19 cellular contexts compared by ENCODE assay signal in genomic region chr4:69096111-69096656, GRCh38. TPM values are rescaled to one million over a fixed set of nuclear protein-coding genes. Genes with fewer than 3 reads are reported as not detected.
A peak's percentile ranks its signal among the peaks of the same experiment; 100 is the strongest.
DNase-seq lines count a peak whose midpoint lies in the region; ATAC-seq and TF ChIP-seq lines count a peak whose summit lies in the region.
"Had no signal": no experiment of that assay in that cellular context is flagged by ENCODE, and none has a peak within 500 bp of the region (broad histone marks: within the 10 kb centered on the region; RNA-seq: fewer than 3 reads in every experiment).

UGT2B7 (plus strand) TSS chr4:69096474; CDS start chr4:69096521, 47 bp downstream.

- TF ChIP-seq CTCF in Calu3 (IDR thresholded peaks at IDR 0.05; ENCODE audit: unreplicated experiment) (no peak), RWPE2 (IDR thresholded peaks at IDR 0.05; ENCODE audit: poor library complexity, severe bottlenecking) (no peak), nephron (IDR thresholded peaks at IDR 0.05; ENCODE audit: unreplicated experiment in 3 of 3) (no peak), esophagus squamous epithelium (IDR thresholded peaks at IDR 0.05) (no peak)

- CTCF ChIA-PET in Calu3 (lab: Charles Lee): no interaction called here

- H3K4me1 Mint-ChIP-seq in Calu3 (ENCODE audit: low read depth, unreplicated experiment): peaks cover 22% of the 10 kb centered on the region
- peaks cover 11% of the 10 kb centered on the region for H3K4me1 Mint-ChIP-seq in nephron
- H3K4me1 Mint-ChIP-seq: CD8-positive, alpha-beta memory T cell had no signal

- H3K9me3 ChIP-seq in RWPE2 (ENCODE audit: severe bottlenecking): no peaks in the 10 kb centered on the region
- H3K9me3 ChIP-seq in esophagus squamous epithelium: no peaks in the 10 kb centered on the region

- H3K27me3 Mint-ChIP-seq in Calu3 (ENCODE audit: unreplicated experiment) (no peaks in the 10 kb centered on the region), nephron (ENCODE audit: low read depth) (no peaks in the 10 kb centered on the region)
- H3K27me3 Mint-ChIP-seq: CD8-positive, alpha-beta memory T cell had no signal

- DNase-seq in Calu3 (no peak), RWPE2 (ENCODE audit: low spot score) (no peak), glomerular visceral epithelial cell (ENCODE audit: extremely low spot score) (peak; percentile 19), D341Med (ENCODE audit: low spot score) (no peak), esophagus squamous epithelium (lab: John Stamatoyannopoulos, UW) (no peak), posterior cingulate gyrus (no peak)
- DNase-seq: activated CD4-positive, alpha-beta T cell treated with anti-CD3 and anti-CD28 coated beads for 1 hour; CD8-positive, alpha-beta memory T cell; heart left ventricle; islet precursor cell; MM.1S; NCI-H1694; occipital lobe; stimulated activated CD4-positive, alpha-beta T cell treated with anti-CD3 and anti-CD28 coated beads, Interleukin-4, amount 100 ng/mL, for 24 hours had no signal

- ATAC-seq in RWPE2 (ENCODE audit: low read depth) (peak; percentile 65), HG02970 (IDR thresholded peaks at IDR 0.05; ENCODE audit: low FRiP score, unreplicated experiment) (no peak)
- ATAC-seq: heart left ventricle had no signal

- TF ChIP-seq POLR2A in esophagus squamous epithelium (IDR thresholded peaks at IDR 0.05): no peak

- H3K9me3 Mint-ChIP-seq in Calu3 (ENCODE audit: low read depth, unreplicated experiment) (no peaks in the 10 kb centered on the region), nephron (no peaks in the 10 kb centered on the region)
- H3K9me3 Mint-ChIP-seq: activated T-helper 2 cell treated with anti-CD3 and anti-CD28 coated beads, Interferon-gamma antibody, Interleukin-2, Interleukin-4, amounts not matched to agents 10 μg/mL and 5 μg/mL and 100 μg/mL, durations not matched to agents 14 hours and 24 hours and 36 hours had no signal

- H3K27ac ChIP-seq in RWPE2 (ENCODE audit: poor library complexity, severe bottlenecking) (peak within 1 kb of the TSS; percentile 79), esophagus squamous epithelium (no peak within 1 kb of the TSS)
- H3K27ac ChIP-seq: heart left ventricle had no signal

- H3K27ac Mint-ChIP-seq in Calu3 (ENCODE audit: unreplicated experiment) (peak within 1 kb of the TSS; percentile 51), nephron (peak within 1 kb of the TSS; percentile 67 to 89 (median 71))
- H3K27ac Mint-ChIP-seq: activated T-helper 2 cell treated with anti-CD3 and anti-CD28 coated beads, Interferon-gamma antibody, Interleukin-2, Interleukin-4, amounts not matched to agents 10 μg/mL and 5 μg/mL and 100 μg/mL, durations not matched to agents 14 hours and 24 hours and 36 hours; CD8-positive, alpha-beta memory T cell had no signal

- intact Hi-C loops in Calu3 (cut with micrococcal nuclease; ENCODE audit: unreplicated experiment) (no loop called here), esophagus squamous epithelium (cut with DNase I) (no loop called here), posterior cingulate gyrus (cut with DNase I) (no loop called here)

- H3K4me3 Mint-ChIP-seq in Calu3 (ENCODE audit: low read depth, unreplicated experiment) (no peak within 1 kb of the TSS), nephron (no peak within 1 kb of the TSS)
- H3K4me3 Mint-ChIP-seq: CD8-positive, alpha-beta memory T cell had no signal

- H3K36me3 ChIP-seq in RWPE2 (ENCODE audit: low read depth): no peaks in the 10 kb centered on the region
- H3K36me3 ChIP-seq in esophagus squamous epithelium: no peaks in the 10 kb centered on the region
- H3K36me3 ChIP-seq: heart left ventricle had no signal

- no TSS peak for BruUV-seq in Calu3 (replicated peaks; lab: Mats Ljungman, UMichigan)

- H3K27me3 ChIP-seq in RWPE2 (ENCODE audit: insufficient read depth, poor library complexity, severe bottlenecking): no peaks in the 10 kb centered on the region
- no peaks in the 10 kb centered on the region for H3K27me3 ChIP-seq in esophagus squamous epithelium
- H3K27me3 ChIP-seq: heart left ventricle had no signal

- H3K4me3 ChIP-seq in RWPE2 (ENCODE audit: severe bottlenecking) (no peak within 1 kb of the TSS), esophagus squamous epithelium (no peak within 1 kb of the TSS)
- H3K4me3 ChIP-seq: heart left ventricle had no signal

- peaks cover 47% of the 10 kb centered on the region for H3K4me1 ChIP-seq in RWPE2 (ENCODE audit: insufficient read depth, poor library complexity, severe bottlenecking)
- H3K4me1 ChIP-seq in esophagus squamous epithelium: peaks cover 0 to 19% (median 4%) of the 10 kb centered on the region in 3 donors
- H3K4me1 ChIP-seq: heart left ventricle had no signal

- H3K36me3 Mint-ChIP-seq in Calu3 (ENCODE audit: insufficient read depth, unreplicated experiment) (peaks cover 12% of the 10 kb centered on the region), nephron (ENCODE audit: low read depth) (peaks cover 16% of the 10 kb centered on the region)
- H3K36me3 Mint-ChIP-seq: CD8-positive, alpha-beta memory T cell had no signal

RNA-seq across cellular contexts. Expression of gene UGT2B7, which starts in this region (rescaled TPM):
- 16.6 and 25.5 TPM in 2 replicates for total RNA-seq in Calu3 (2022)
- total RNA-seq in esophagus squamous epithelium: not detected
- total RNA-seq: activated T-helper 2 cell treated with anti-CD3 and anti-CD28 coated beads, Interferon-gamma antibody, Interleukin-2, Interleukin-4, amounts not matched to agents 10 μg/mL and 5 μg/mL and 100 μg/mL, durations not matched to agents 14 hours and 24 hours and 36 hours; CD8-positive, alpha-beta memory T cell; heart left ventricle; mononuclear cell; occipital lobe; skeletal muscle tissue had no signal

Comparison
In these comparisons a context has a peak if more than half of its experiments do, and no peak if none do; other contexts are left out.
1. RNA of gene UGT2B7 (total RNA-seq): 16.6 to 25.5 TPM in Calu3; not detected in esophagus squamous epithelium; every median in the first group is over 10 times any median in the second.